ENCODE assay signal across 8 cellular contexts in the genomic region with DNA sequence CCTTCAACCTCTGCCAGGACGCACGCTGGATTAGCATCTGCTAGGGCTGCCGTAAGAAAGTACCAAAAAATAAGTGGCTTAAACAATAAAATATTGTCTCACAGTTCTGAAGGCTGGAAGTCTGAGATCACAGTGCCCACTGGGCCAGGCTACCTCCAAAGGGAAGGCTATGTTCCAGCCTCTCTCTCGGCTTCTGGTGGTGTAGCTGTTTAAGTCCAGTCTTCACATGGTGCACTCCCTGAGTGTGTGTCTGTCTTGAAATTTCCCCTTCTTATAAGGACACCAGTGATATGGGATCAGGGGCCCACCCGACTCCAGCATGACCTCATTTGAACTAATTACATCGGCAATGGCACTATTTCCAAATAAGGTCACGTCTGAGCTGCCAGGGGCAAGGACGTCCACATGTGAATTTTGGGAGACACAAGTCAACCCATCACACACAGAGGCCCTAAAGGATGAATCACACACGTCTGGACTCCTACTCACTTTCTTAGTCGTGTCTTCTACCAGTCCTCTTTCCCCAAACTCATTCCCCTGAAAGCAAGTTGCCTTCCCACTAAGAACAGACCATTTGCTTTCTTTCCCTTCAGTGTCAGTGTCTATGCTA.
A peak's percentile ranks its signal among the peaks of the same experiment; 100 is the strongest.
DNase-seq lines count a peak whose midpoint lies in the region; ATAC-seq and TF ChIP-seq lines count a peak whose summit lies in the region.
"Not testable (repeated sequence)": the region's sequence is repeated elsewhere in the genome, so short reads cannot be mapped to it uniquely, and the experiment has no call there.

No MANE protein-coding gene starts in this region.

- H3K36me3 ChIP-seq in KOPT-K1 (ENCODE audit: insufficient read depth, low read length); brain microvascular endothelial cell (replicated peaks): not testable (repeated sequence)

- H3K4me3 Mint-ChIP-seq in Calu3 (ENCODE audit: low read depth, unreplicated experiment) = not testable (repeated sequence)
- H3K4me3 Mint-ChIP-seq in T-helper 2 cell treated with Interferon-gamma antibody and Interleukin-4, amounts not matched to agents 5 μg/mL and 100 μg/mL, for 36 hours = peak overlapping the region; percentile 74
- peak overlapping the region; percentile 77 to 84 for H3K4me3 Mint-ChIP-seq in activated T-cell treated with anti-CD3 and anti-CD28 coated beads, Interleukin-2, amount 50 U/mL, for 72 hours
- peak overlapping the region; percentile 62 for H3K4me3 Mint-ChIP-seq in natural killer cell treated with Interleukin-12 subunit alpha and Interleukin-12 subunit beta and Interleukin-15 and Interleukin-18, amount 100 ng/mL, for 72 hours
- H3K4me3 Mint-ChIP-seq in stimulated activated memory B cell treated with anti-CD40 and anti-IgM and Interleukin-4, amounts not matched to agents 10 μg/mL and 1 μg/mL and 100 μg/mL, for 72 hours = peak overlapping the region; percentile 52

- not testable (repeated sequence) for TF ChIP-seq CTCF in Calu3 (IDR thresholded peaks at IDR 0.05; ENCODE audit: unreplicated experiment); brain microvascular endothelial cell (IDR thresholded peaks at IDR 0.05; ENCODE audit: low read depth, low read length, missing control alignments); fibroblast of pulmonary artery (IDR thresholded peaks at IDR 0.05; ENCODE audit: low read length, missing control alignments)

- H3K9me3 ChIP-seq in KOPT-K1 (ENCODE audit: insufficient read depth, low read length, poor library complexity, severe bottlenecking) = not testable (repeated sequence)

- not testable (repeated sequence) for H3K27me3 ChIP-seq in brain microvascular endothelial cell (replicated peaks)

- not testable (repeated sequence) for H3K4me3 ChIP-seq in brain microvascular endothelial cell (ENCODE audit: low read depth, low read length); fibroblast of pulmonary artery (replicated peaks; ENCODE audit: low read depth, low read length)

- H3K27me3 Mint-ChIP-seq in Calu3 (ENCODE audit: unreplicated experiment); T-helper 2 cell treated with Interferon-gamma antibody and Interleukin-4, amounts not matched to agents 5 μg/mL and 100 μg/mL, for 36 hours (ENCODE audit: low read depth); activated T-cell treated with anti-CD3 and anti-CD28 coated beads, Interleukin-2, amount 50 U/mL, for 72 hours (ENCODE audit: low read depth); natural killer cell treated with Interleukin-12 subunit alpha and Interleukin-12 subunit beta and Interleukin-15 and Interleukin-18, amount 100 ng/mL, for 72 hours; stimulated activated memory B cell treated with anti-CD40 and anti-IgM and Interleukin-4, amounts not matched to agents 10 μg/mL and 1 μg/mL and 100 μg/mL, for 72 hours: not testable (repeated sequence)

- in situ Hi-C loops in brain microvascular endothelial cell (cut with HindIII; ENCODE audit: low pct_ligation_motif_present, low sequenced_read_pairs) = not testable (repeated sequence)

- peak overlapping the region; percentile 52 for H3K27ac Mint-ChIP-seq in Calu3 (ENCODE audit: unreplicated experiment)
- H3K27ac Mint-ChIP-seq in T-helper 2 cell treated with Interferon-gamma antibody and Interleukin-4, amounts not matched to agents 5 μg/mL and 100 μg/mL, for 36 hours = peak overlapping the region; percentile 78
- H3K27ac Mint-ChIP-seq in activated T-cell treated with anti-CD3 and anti-CD28 coated beads, Interleukin-2, amount 50 U/mL, for 72 hours = peak overlapping the region; percentile 90
- peak overlapping the region; percentile 63 to 84 for H3K27ac Mint-ChIP-seq in natural killer cell treated with Interleukin-12 subunit alpha and Interleukin-12 subunit beta and Interleukin-15 and Interleukin-18, amount 100 ng/mL, for 72 hours
- peak overlapping the region; percentile 96 for H3K27ac Mint-ChIP-seq in stimulated activated memory B cell treated with anti-CD40 and anti-IgM and Interleukin-4, amounts not matched to agents 10 μg/mL and 1 μg/mL and 100 μg/mL, for 72 hours

- H3K4me1 Mint-ChIP-seq in Calu3 (ENCODE audit: low read depth, unreplicated experiment); natural killer cell treated with Interleukin-12 subunit alpha and Interleukin-12 subunit beta and Interleukin-15 and Interleukin-18, amount 100 ng/mL, for 72 hours (ENCODE audit: low read depth in 2 of 2): not testable (repeated sequence)
- H3K4me1 Mint-ChIP-seq in T-helper 2 cell treated with Interferon-gamma antibody and Interleukin-4, amounts not matched to agents 5 μg/mL and 100 μg/mL, for 36 hours (ENCODE audit: low read depth) = peaks cover 24% of the 10 kb centered on the region
- peaks cover 31% of the 10 kb centered on the region for H3K4me1 Mint-ChIP-seq in activated T-cell treated with anti-CD3 and anti-CD28 coated beads, Interleukin-2, amount 50 U/mL, for 72 hours (ENCODE audit: low read depth)
- H3K4me1 Mint-ChIP-seq in stimulated activated memory B cell treated with anti-CD40 and anti-IgM and Interleukin-4, amounts not matched to agents 10 μg/mL and 1 μg/mL and 100 μg/mL, for 72 hours = peaks cover 15% of the 10 kb centered on the region

- peaks cover 35% of the 10 kb centered on the region for H3K36me3 Mint-ChIP-seq in Calu3 (ENCODE audit: insufficient read depth, unreplicated experiment)
- H3K36me3 Mint-ChIP-seq in T-helper 2 cell treated with Interferon-gamma antibody and Interleukin-4, amounts not matched to agents 5 μg/mL and 100 μg/mL, for 36 hours (ENCODE audit: low read depth); activated T-cell treated with anti-CD3 and anti-CD28 coated beads, Interleukin-2, amount 50 U/mL, for 72 hours (ENCODE audit: insufficient read depth in 2 of 2); natural killer cell treated with Interleukin-12 subunit alpha and Interleukin-12 subunit beta and Interleukin-15 and Interleukin-18, amount 100 ng/mL, for 72 hours; stimulated activated memory B cell treated with anti-CD40 and anti-IgM and Interleukin-4, amounts not matched to agents 10 μg/mL and 1 μg/mL and 100 μg/mL, for 72 hours: not testable (repeated sequence)

- peak; percentile 55 to 65 for ATAC-seq in activated T-cell treated with anti-CD3 and anti-CD28 coated beads, Interleukin-2, amount 50 U/mL, for 72 hours (replicated peaks in 1 of 2)
- peak in 1 of 2 donors; percentile 28 for ATAC-seq in natural killer cell treated with Interleukin-12 subunit alpha and Interleukin-12 subunit beta and Interleukin-15 and Interleukin-18, amount 100 ng/mL, for 72 hours
- peak; percentile 71 for ATAC-seq in stimulated activated memory B cell treated with anti-CD40 and anti-IgM and Interleukin-4, amounts not matched to agents 10 μg/mL and 1 μg/mL and 100 μg/mL, for 72 hours

- CTCF ChIA-PET in Calu3 (lab: Charles Lee) = not testable (repeated sequence)

- not testable (repeated sequence) for BruUV-seq in Calu3 (replicated peaks; lab: Mats Ljungman, UMichigan)

- intact Hi-C loops in Calu3 (cut with micrococcal nuclease; ENCODE audit: unreplicated experiment) = loop anchor here (10.0 kb wide), 1 partner anchor 185 kb away; no protein-coding TSS in a partner anchor

- H3K9me3 Mint-ChIP-seq in Calu3 (ENCODE audit: low read depth, unreplicated experiment); T-helper 2 cell treated with Interferon-gamma antibody and Interleukin-4, amounts not matched to agents 5 μg/mL and 100 μg/mL, for 36 hours; activated T-cell treated with anti-CD3 and anti-CD28 coated beads, Interleukin-2, amount 50 U/mL, for 72 hours; natural killer cell treated with Interleukin-12 subunit alpha and Interleukin-12 subunit beta and Interleukin-15 and Interleukin-18, amount 100 ng/mL, for 72 hours; stimulated activated memory B cell treated with anti-CD40 and anti-IgM and Interleukin-4, amounts not matched to agents 10 μg/mL and 1 μg/mL and 100 μg/mL, for 72 hours: not testable (repeated sequence)

- DNase-seq in Calu3; natural killer cell treated with Interleukin-12 subunit alpha and Interleukin-12 subunit beta and Interleukin-15 and Interleukin-18, amount 100 ng/mL, for 72 hours (ENCODE audit: low spot score): not testable (repeated sequence)
- peak; percentile 60 for DNase-seq in T-helper 2 cell treated with Interferon-gamma antibody and Interleukin-4, amounts not matched to agents 5 μg/mL and 100 μg/mL, for 36 hours (ENCODE audit: low spot score)
- peak; percentile 38 to 47 for DNase-seq in activated T-cell treated with anti-CD3 and anti-CD28 coated beads, Interleukin-2, amount 50 U/mL, for 72 hours
- DNase-seq in brain microvascular endothelial cell = peak; percentile 59
- DNase-seq in fibroblast of pulmonary artery (ENCODE audit: low read depth) = peak; percentile 63

- peak overlapping the region; percentile 67 for H3K27ac ChIP-seq in KOPT-K1 (ENCODE audit: low read depth, low read length, poor library complexity, severe bottlenecking)
- peak overlapping the region; percentile 80 for H3K27ac ChIP-seq in brain microvascular endothelial cell
